30 cellular contexts compared by ENCODE assay signal in genomic region chr10:76025124-76025477, GRCh38.
"Had no signal": no experiment of that assay in that cellular context is flagged by ENCODE, and none has a peak within 500 bp of the region (broad histone marks: within the 10 kb centered on the region; RNA-seq: fewer than 3 reads in every experiment).

No MANE protein-coding gene starts in this region.

- H3K27me3 ChIP-seq: ascending aorta had no signal

- DNase-seq: activated CD4-positive, alpha-beta memory T cell treated with anti-CD3 and anti-CD28 coated beads, Interleukin-2, amount 10 ng/mL, durations not matched to agents 7 days and 5 days; activated CD4-positive, alpha-beta T cell treated with anti-CD3 and anti-CD28 coated beads for 1 hour; activated CD4-positive, alpha-beta T cell treated with anti-CD3 and anti-CD28 coated beads for 36 hours; activated CD4-positive, alpha-beta T cell treated with anti-CD3 and anti-CD28 coated beads for 48 hours; activated CD4-positive, alpha-beta T cell treated with anti-CD3 and anti-CD28 coated beads, Interleukin-2, amount 10 ng/mL, durations not matched to agents 7 days and 5 days; activated CD4-positive, alpha-beta T cell treated with anti-CD3 and anti-CD28 coated beads, Interleukin-2, amount 50 U/mL, for 48 hours; activated CD4-positive, CD25-positive, alpha-beta regulatory T cell; activated CD8-positive, alpha-beta memory T cell treated with anti-CD3 and anti-CD28 coated beads for 24 hours; activated CD8-positive, alpha-beta memory T cell treated with anti-CD3 and anti-CD28 coated beads, Interleukin-2, amount 10 ng/mL, durations not matched to agents 7 days and 5 days; activated CD8-positive, alpha-beta memory T cell treated with anti-CD3 and anti-CD28 coated beads, Interleukin-2, amount 50 U/mL, for 48 hours; activated CD8-positive, alpha-beta T cell treated with anti-CD3 and anti-CD28 coated beads, Interleukin-2, amount 10 ng/mL, durations not matched to agents 7 days and 5 days; activated effector memory CD4-positive, alpha-beta T cell treated with Interleukin-2 at 50 U/mL for 16 hours; activated gamma-delta T cell; activated naive CD4-positive, alpha-beta T cell treated with anti-CD3 and anti-CD28 coated beads, Interleukin-2, amount 10 ng/mL, durations not matched to agents 7 days and 5 days; activated naive CD4-positive, alpha-beta T cell treated with Interleukin-2 at 50 U/mL for 16 hours; activated naive CD8-positive, alpha-beta T cell treated with anti-CD3 and anti-CD28 coated beads, Interleukin-2, amount 10 ng/mL, durations not matched to agents 7 days and 5 days; activated naive CD8-positive, alpha-beta T cell treated with anti-CD3 and anti-CD28 coated beads, Interleukin-2, amount 50 U/mL, for 24 hours; activated T-cell treated with anti-CD3 and anti-CD28 coated beads, Interleukin-2, amount 50 U/mL, for 24 hours; activated T-cell treated with anti-CD3 and anti-CD28 coated beads, Interleukin-2, amount 50 U/mL, for 48 hours; amygdala; anterior cingulate cortex; central memory CD4-positive, alpha-beta T cell; SW 1271; T-helper 1 cell; T-helper 2 cell; T-helper 9 cell had no signal

- ATAC-seq: activated CD4-positive, alpha-beta T cell treated with anti-CD3 and anti-CD28 coated beads for 36 hours; activated CD4-positive, CD25-positive, alpha-beta regulatory T cell treated with anti-CD3 and anti-CD28 coated beads, Interleukin-2, amount 50 U/mL, for 24 hours; activated CD8-positive, alpha-beta memory T cell treated with anti-CD3 and anti-CD28 coated beads, Interleukin-2, amount 10 ng/mL, durations not matched to agents 7 days and 5 days; activated CD8-positive, alpha-beta T cell treated with anti-CD3 and anti-CD28 coated beads, Interleukin-2, amount 10 ng/mL, durations not matched to agents 7 days and 5 days; activated naive CD8-positive, alpha-beta T cell treated with anti-CD3 and anti-CD28 coated beads, Interleukin-2, amount 50 U/mL, for 24 hours had no signal

- H3K36me3 ChIP-seq: ascending aorta had no signal

- H3K27ac ChIP-seq: ascending aorta, VCaP had no signal

- H3K4me3 ChIP-seq: ascending aorta had no signal

- H3K9me3 ChIP-seq: ascending aorta had no signal

- H3K4me1 ChIP-seq: ascending aorta had no signal

- FAIRE-seq: TTC549 had no signal
